ENCODE assay signal across 8 cellular contexts in genomic region chr1:61741682-61742619, GRCh38. TPM values are rescaled to one million over a fixed set of nuclear protein-coding genes. Genes with fewer than 3 reads are reported as not detected.
DNase-seq lines count a peak whose midpoint lies in the region; ATAC-seq and TF ChIP-seq lines count a peak whose summit lies in the region.

Gene PATJ (plus strand): TSS chr1:61742480. CDS start chr1:61762893, 20,413 bp downstream.

- H3K27me3 Mint-ChIP-seq in activated naive CD4-positive, alpha-beta T cell treated with anti-CD3 and anti-CD28 coated beads, Interleukin-2, amount 10 ng/mL, durations not matched to agents 7 days and 5 days: no peaks in the 10 kb centered on the region

- no peaks in the 10 kb centered on the region for H3K9me3 ChIP-seq in Peyer's patch
- no peaks in the 10 kb centered on the region for H3K9me3 ChIP-seq in cardiac muscle cell (ENCODE audit: low read depth)
- H3K9me3 ChIP-seq in upper lobe of right lung: no peaks in the 10 kb centered on the region

- peak within 1 kb of the TSS; percentile 84 for H3K4me3 Mint-ChIP-seq in activated naive CD4-positive, alpha-beta T cell treated with anti-CD3 and anti-CD28 coated beads, Interleukin-2, amount 10 ng/mL, durations not matched to agents 7 days and 5 days

- ATAC-seq in GM19035 (IDR thresholded peaks at IDR 0.05; ENCODE audit: unreplicated experiment) (peak; percentile 68), HG03280 (IDR thresholded peaks at IDR 0.05; ENCODE audit: unreplicated experiment) (peak; percentile 68), upper lobe of right lung (peak; percentile 97)

- DNase-seq in Ammon's horn (ENCODE audit: low spot score) (peak; percentile 45), Peyer's patch (peak; percentile 64 to 92 (median 89)), cardiac muscle cell (ENCODE audit: low read depth in 1 of 2, low spot score in 1 of 2) (peak; percentile 37 to 67), posterior cingulate gyrus (peak; percentile 32 to 92 (median 57)), upper lobe of right lung (peak; percentile 91)
- DNase-seq in activated naive CD4-positive, alpha-beta T cell treated with anti-CD3 and anti-CD28 coated beads, Interleukin-2, amount 10 ng/mL, durations not matched to agents 7 days and 5 days: peak; percentile 73

- H3K4me3 ChIP-seq in Peyer's patch: peak within 1 kb of the TSS; percentile 73 to 99 (median 93)
- H3K4me3 ChIP-seq in cardiac muscle cell: peak within 1 kb of the TSS; percentile 93
- peak within 1 kb of the TSS; percentile 82 for H3K4me3 ChIP-seq in upper lobe of right lung

- H3K4me1 Mint-ChIP-seq in activated naive CD4-positive, alpha-beta T cell treated with anti-CD3 and anti-CD28 coated beads, Interleukin-2, amount 10 ng/mL, durations not matched to agents 7 days and 5 days: peaks cover 30% of the 10 kb centered on the region

- H3K36me3 ChIP-seq in Peyer's patch (no peaks in the 10 kb centered on the region), cardiac muscle cell (no peaks in the 10 kb centered on the region), upper lobe of right lung (no peaks in the 10 kb centered on the region)

- H3K27me3 ChIP-seq in Peyer's patch (no peaks in the 10 kb centered on the region), cardiac muscle cell (no peaks in the 10 kb centered on the region), upper lobe of right lung (no peaks in the 10 kb centered on the region)

- H3K27ac ChIP-seq in Peyer's patch: peak within 1 kb of the TSS; percentile 87 to 99 (median 96)
- peak within 1 kb of the TSS; percentile 97 for H3K27ac ChIP-seq in cardiac muscle cell
- peak within 1 kb of the TSS; percentile 96 for H3K27ac ChIP-seq in upper lobe of right lung

- H3K27ac Mint-ChIP-seq in activated naive CD4-positive, alpha-beta T cell treated with anti-CD3 and anti-CD28 coated beads, Interleukin-2, amount 10 ng/mL, durations not matched to agents 7 days and 5 days: peak within 1 kb of the TSS; percentile 71

- intact Hi-C loops in posterior cingulate gyrus (cut with DNase I): loop anchor here (1.0 kb wide), 1 partner anchor 17 kb away; the partner anchor contains the start of gene TM2D1
- intact Hi-C loops in upper lobe of right lung (cut with DNase I): no loop called here

- CTCF ChIA-PET in activated naive CD4-positive, alpha-beta T cell treated with anti-CD3 and anti-CD28 coated beads, Interleukin-2, amount 10 ng/mL, durations not matched to agents 7 days and 5 days (lab: Charles Lee): interaction anchor here (0.7 kb wide), 1 partner anchor 19 kb away, joined by 4 read pairs; no protein-coding TSS in a partner anchor

- no peak for TF ChIP-seq CTCF in Peyer's patch (IDR thresholded peaks at IDR 0.05)
- no peak for TF ChIP-seq CTCF in cardiac muscle cell (IDR thresholded peaks at IDR 0.05; ENCODE audit: low read depth, low read length)
- no peak for TF ChIP-seq CTCF in upper lobe of right lung (IDR thresholded peaks at IDR 0.05)

- peak; percentile 76 to 83 for TF ChIP-seq POLR2A in Peyer's patch (IDR thresholded peaks at IDR 0.05)

- H3K4me1 ChIP-seq in Peyer's patch (peaks cover 0 to 19% (median 0%) of the 10 kb centered on the region in 4 donors), cardiac muscle cell (ENCODE audit: low read depth) (peaks cover 9% of the 10 kb centered on the region), upper lobe of right lung (peaks cover 14% of the 10 kb centered on the region)

- H3K36me3 Mint-ChIP-seq in activated naive CD4-positive, alpha-beta T cell treated with anti-CD3 and anti-CD28 coated beads, Interleukin-2, amount 10 ng/mL, durations not matched to agents 7 days and 5 days: no peaks in the 10 kb centered on the region

- H3K9me3 Mint-ChIP-seq in activated naive CD4-positive, alpha-beta T cell treated with anti-CD3 and anti-CD28 coated beads, Interleukin-2, amount 10 ng/mL, durations not matched to agents 7 days and 5 days: no peaks in the 10 kb centered on the region

RNA-seq across cellular contexts. Expression of gene PATJ, which starts in this region (rescaled TPM):
- total RNA-seq in Peyer's patch (100 to 1,000 TPM; 142 to 153 (median 153) TPM), cardiac muscle cell (9.8 and 18.7 TPM in 2 replicates), upper lobe of right lung (56.2 TPM)
- 10.8 and 17.8 TPM in 2 replicates for polyA plus RNA-seq in cardiac muscle cell

Comparison
In these comparisons a context has a peak if more than half of its experiments do, and no peak if none do; other contexts are left out.
1. Peak in every context shown above with its lines: DNase-seq, ATAC-seq, H3K4me3 ChIP-seq and H3K27ac ChIP-seq.